Comparison of ENCODE assay signal across 8 cellular contexts in genomic region chr5:40797273-40798011, GRCh38. TPM values are rescaled to one million over a fixed set of nuclear protein-coding genes. Genes with fewer than 3 reads are reported as not detected.
DNase-seq lines count a peak whose midpoint lies in the region; ATAC-seq and TF ChIP-seq lines count a peak whose summit lies in the region.

No MANE protein-coding gene starts in this region.

- H3K9me3 ChIP-seq in HUES6 (ENCODE audit: control insufficient read depth, insufficient read depth, low read depth, low read length): no peaks in the 10 kb centered on the region
- H3K9me3 ChIP-seq in PC-9 (ENCODE audit: insufficient read depth, low read depth): no peaks in the 10 kb centered on the region
- no peaks in the 10 kb centered on the region for H3K9me3 ChIP-seq in esophagus squamous epithelium
- no peaks in the 10 kb centered on the region for H3K9me3 ChIP-seq in naive thymus-derived CD4-positive, alpha-beta T cell (ENCODE audit: control insufficient read depth in 2 of 3, low read length in 3 of 3)

- H3K4me1 Mint-ChIP-seq in activated T-cell treated with anti-CD3 and anti-CD28 coated beads, Interleukin-2, amount 50 U/mL, for 4 hours (ENCODE audit: low read depth): peaks cover 45% of the 10 kb centered on the region
- H3K4me1 Mint-ChIP-seq in naive thymus-derived CD4-positive, alpha-beta T cell: peaks cover 29 to 58% (median 48%) of the 10 kb centered on the region in 7 donors
- H3K4me1 Mint-ChIP-seq in stimulated activated effector memory CD8-positive, alpha-beta T cell treated with anti-CD3 and anti-CD28 coated beads, Interleukin-12 subunit alpha, Interleukin-12 subunit beta, amount 100 ng/mL, for 72 hours: peaks cover 31% of the 10 kb centered on the region

- DNase-seq in COLO668 (lab: John Stamatoyannopoulos, UW; ENCODE audit: unreplicated experiment) (peak; percentile 84), PC-9 (peak; percentile 61 to 89), esophagus squamous epithelium (lab: John Stamatoyannopoulos, UW) (no peak)
- peak; percentile 70 for DNase-seq in activated T-cell treated with anti-CD3 and anti-CD28 coated beads, Interleukin-2, amount 50 U/mL, for 4 hours
- DNase-seq in naive thymus-derived CD4-positive, alpha-beta T cell: peak; percentile 56 to 78 (median 71)
- DNase-seq in stimulated activated effector memory CD8-positive, alpha-beta T cell treated with anti-CD3 and anti-CD28 coated beads, Interleukin-12 subunit alpha, Interleukin-12 subunit beta, amount 100 ng/mL, for 72 hours (ENCODE audit: low spot score in 2 of 2): peak; percentile 59 to 89

- H3K4me1 ChIP-seq in HUES6 (ENCODE audit: control insufficient read depth, insufficient read depth, low read length) (peaks cover 12% of the 10 kb centered on the region), PC-9 (replicated peaks; ENCODE audit: insufficient read depth) (peaks cover 29% of the 10 kb centered on the region), esophagus squamous epithelium (peaks cover 0 to 56% (median 26%) of the 10 kb centered on the region in 3 donors)
- H3K4me1 ChIP-seq in naive thymus-derived CD4-positive, alpha-beta T cell (ENCODE audit: control insufficient read depth in 2 of 2, insufficient read depth in 2 of 2, low read length in 2 of 2): peaks cover 12 to 19% of the 10 kb centered on the region in 2 donors

- POLR2A ChIA-PET in PC-9 (lab: Charles Lee; ENCODE audit: unreplicated experiment): interaction anchor here (0.6 to 1.2 kb wide), 2 partner anchors 34 to 1954 kb away, joined by 4 to 24 read pairs; no protein-coding TSS in a partner anchor
- POLR2A ChIA-PET in naive thymus-derived CD4-positive, alpha-beta T cell (lab: Charles Lee): interaction anchor here (1.0 kb wide), 2 partner anchors 10 to 44 kb away, joined by 3 read pairs; partner anchors contain the start of gene CARD6

- peak overlapping the region; percentile 97 for H3K9ac ChIP-seq in HUES6 (ENCODE audit: low read length)

- H3K27me3 ChIP-seq in HUES6 (ENCODE audit: control insufficient read depth, insufficient read depth, low read length): no peaks in the 10 kb centered on the region
- no peaks in the 10 kb centered on the region for H3K27me3 ChIP-seq in PC-9 (ENCODE audit: insufficient read depth, low read depth)
- H3K27me3 ChIP-seq in esophagus squamous epithelium: no peaks in the 10 kb centered on the region
- no peaks in the 10 kb centered on the region for H3K27me3 ChIP-seq in naive thymus-derived CD4-positive, alpha-beta T cell (ENCODE audit: control insufficient read depth in 2 of 2, insufficient read depth in 2 of 2, low read length in 2 of 2)

- ATAC-seq in GM21526 (IDR thresholded peaks at IDR 0.05; ENCODE audit: low FRiP score, unreplicated experiment): peak; percentile 41
- peak; percentile 45 to 49 for ATAC-seq in activated T-cell treated with anti-CD3 and anti-CD28 coated beads, Interleukin-2, amount 50 U/mL, for 4 hours
- ATAC-seq in naive thymus-derived CD4-positive, alpha-beta T cell: peak; percentile 38
- ATAC-seq in stimulated activated effector memory CD8-positive, alpha-beta T cell treated with anti-CD3 and anti-CD28 coated beads, Interleukin-12 subunit alpha, Interleukin-12 subunit beta, amount 100 ng/mL, for 72 hours: peak; percentile 73

- TSS peak; percentile 26 for BruUV-seq in PC-9 (replicated peaks; lab: Mats Ljungman, UMichigan)

- H2AFZ ChIP-seq in PC-9: peak overlapping the region; percentile 96

- no peaks in the 10 kb centered on the region for H3K9me3 Mint-ChIP-seq in activated T-cell treated with anti-CD3 and anti-CD28 coated beads, Interleukin-2, amount 50 U/mL, for 4 hours
- no peaks in the 10 kb centered on the region for H3K9me3 Mint-ChIP-seq in naive thymus-derived CD4-positive, alpha-beta T cell
- no peaks in the 10 kb centered on the region for H3K9me3 Mint-ChIP-seq in stimulated activated effector memory CD8-positive, alpha-beta T cell treated with anti-CD3 and anti-CD28 coated beads, Interleukin-12 subunit alpha, Interleukin-12 subunit beta, amount 100 ng/mL, for 72 hours

- peaks cover 65% of the 10 kb centered on the region for H3K79me2 ChIP-seq in PC-9 (ENCODE audit: low read depth)

- TF ChIP-seq CTCF in PC-9 (conservative IDR thresholded peaks at IDR 0.05) (no peak), esophagus squamous epithelium (IDR thresholded peaks at IDR 0.05) (no peak)

- peak overlapping the region; percentile 88 for H3K4me3 Mint-ChIP-seq in activated T-cell treated with anti-CD3 and anti-CD28 coated beads, Interleukin-2, amount 50 U/mL, for 4 hours
- H3K4me3 Mint-ChIP-seq in naive thymus-derived CD4-positive, alpha-beta T cell: peak overlapping the region; percentile 86 to 95 (median 94)
- H3K4me3 Mint-ChIP-seq in stimulated activated effector memory CD8-positive, alpha-beta T cell treated with anti-CD3 and anti-CD28 coated beads, Interleukin-12 subunit alpha, Interleukin-12 subunit beta, amount 100 ng/mL, for 72 hours: peak overlapping the region; percentile 78

- H3K9me2 ChIP-seq in PC-9 (ENCODE audit: insufficient read depth): no peaks in the 10 kb centered on the region; the same call in 1 of the 2 replicates

- H4K20me1 ChIP-seq in PC-9 (ENCODE audit: insufficient read depth): peaks cover 44% of the 10 kb centered on the region

- H3F3A ChIP-seq in PC-9 (ENCODE audit: insufficient read depth, low read depth): peaks cover 25% of the 10 kb centered on the region

- H3K27ac Mint-ChIP-seq in naive thymus-derived CD4-positive, alpha-beta T cell: peak overlapping the region; percentile 74 to 96 (median 94)
- H3K27ac Mint-ChIP-seq in stimulated activated effector memory CD8-positive, alpha-beta T cell treated with anti-CD3 and anti-CD28 coated beads, Interleukin-12 subunit alpha, Interleukin-12 subunit beta, amount 100 ng/mL, for 72 hours: peak overlapping the region; percentile 86

- H3K36me3 Mint-ChIP-seq in activated T-cell treated with anti-CD3 and anti-CD28 coated beads, Interleukin-2, amount 50 U/mL, for 4 hours (ENCODE audit: insufficient read depth): peaks cover 13% of the 10 kb centered on the region
- H3K36me3 Mint-ChIP-seq in naive thymus-derived CD4-positive, alpha-beta T cell: peaks cover 0 to 23% (median 0%) of the 10 kb centered on the region in 5 donors
- H3K36me3 Mint-ChIP-seq in stimulated activated effector memory CD8-positive, alpha-beta T cell treated with anti-CD3 and anti-CD28 coated beads, Interleukin-12 subunit alpha, Interleukin-12 subunit beta, amount 100 ng/mL, for 72 hours: peaks cover 43% of the 10 kb centered on the region

- WGBS in esophagus squamous epithelium, 2 donors: 0 to 3% methylated on average over 15 to 24 of the region's 56 CpGs

- CTCF ChIA-PET in PC-9 (lab: Charles Lee): interaction anchor here (0.5 to 1.4 kb wide), 6 partner anchors 16 to 1013 kb away, joined by 3 to 20 read pairs (median 4); partner anchors contain the start of gene RPL37
- CTCF ChIA-PET in naive thymus-derived CD4-positive, alpha-beta T cell (lab: Charles Lee): interaction anchor here (0.7 kb wide), 1 partner anchor 1160 kb away, joined by 3 read pairs; no protein-coding TSS in a partner anchor

- peak overlapping the region; percentile 94 for H3K4me2 ChIP-seq in PC-9

- H3K27me3 Mint-ChIP-seq in activated T-cell treated with anti-CD3 and anti-CD28 coated beads, Interleukin-2, amount 50 U/mL, for 4 hours (ENCODE audit: low read depth): no peaks in the 10 kb centered on the region
- H3K27me3 Mint-ChIP-seq in naive thymus-derived CD4-positive, alpha-beta T cell: peaks cover 0 to 15% (median 0%) of the 10 kb centered on the region in 5 donors

- H3K4me3 ChIP-seq in HUES6 (ENCODE audit: low read depth, low read length): peak overlapping the region; percentile 97
- H3K4me3 ChIP-seq in PC-9: peak overlapping the region; percentile 99
- peak overlapping the region; percentile 63 to 100 (median 94) for H3K4me3 ChIP-seq in esophagus squamous epithelium
- H3K4me3 ChIP-seq in naive thymus-derived CD4-positive, alpha-beta T cell (ENCODE audit: low read length): peak overlapping the region; percentile 65

- intact Hi-C loops in PC-9 (cut with micrococcal nuclease; ENCODE audit: unreplicated experiment): loop anchor here (1.0 kb wide), 2 partner anchors 38 to 42 kb away; partner anchors contain the start of genes RPL37 and TTC33
- intact Hi-C loops in esophagus squamous epithelium (cut with DNase I): no loop called here
- intact Hi-C loops in naive thymus-derived CD4-positive, alpha-beta T cell (cut with micrococcal nuclease): loop anchor here (1.0 to 2.0 kb wide), 8 partner anchors 17 to 1128 kb away; partner anchors contain the start of genes RIMOC1 (in 2 of the 2), RPL37 (in 2 of the 2), TTC33 (in 2 of the 2) and FBXO4 (in 1 of the 2)

- no peak for TF ChIP-seq POLR2A in esophagus squamous epithelium (IDR thresholded peaks at IDR 0.05)

- peak overlapping the region; percentile 90; the same call in 1 of the 2 replicates for H3K27ac ChIP-seq in HUES6 (ENCODE audit: low read depth, low read length)
- peak overlapping the region; percentile 72 for H3K27ac ChIP-seq in PC-9
- H3K27ac ChIP-seq in esophagus squamous epithelium: peak overlapping the region; percentile 92 to 97 (median 94)
- H3K27ac ChIP-seq in naive thymus-derived CD4-positive, alpha-beta T cell (ENCODE audit: low read depth, low read length): peak overlapping the region; percentile 91

- H3K36me3 ChIP-seq in HUES6 (ENCODE audit: control insufficient read depth, insufficient read depth, low read length) (peaks cover 6% of the 10 kb centered on the region; the same call in 1 of the 2 replicates), PC-9 (ENCODE audit: low read depth) (peaks cover 6% of the 10 kb centered on the region; the same call in 1 of the 2 replicates), esophagus squamous epithelium (no peaks in the 10 kb centered on the region)
- H3K36me3 ChIP-seq in naive thymus-derived CD4-positive, alpha-beta T cell (ENCODE audit: control insufficient read depth in 2 of 3, insufficient read depth in 3 of 3, low read length in 3 of 3): no peaks in the 10 kb centered on the region

RNA-seq across cellular contexts. Expression of gene PRKAA1, which starts 0.7 kb away (rescaled TPM):
- total RNA-seq in PC-9 (2021) (155 and 178 TPM in 2 replicates), esophagus squamous epithelium (10 to 100 TPM; 32.0 to 61.9 (median 51.9) TPM)
- total RNA-seq in activated T-cell treated with anti-CD3 and anti-CD28 coated beads, Interleukin-2, amount 50 U/mL, for 4 hours: 10 to 100 TPM; 48.6 to 51.4 (median 50.3) TPM
- 100 to 1,000 TPM in 1 of 5 experiments, 10 to 100 TPM in 4; 65.5 to 103 (median 98.1) TPM for total RNA-seq in naive thymus-derived CD4-positive, alpha-beta T cell
- polyA plus RNA-seq in naive thymus-derived CD4-positive, alpha-beta T cell: 10 to 100 TPM; 38.3 to 49.2 TPM

RNA-seq across cellular contexts. Expression of gene RPL37, which starts 37.6 kb away (rescaled TPM):
- total RNA-seq in PC-9 (2021): 3,889 and 3,938 TPM in 2 replicates
- 1,000 to 10,000 TPM; 1,753 to 1,834 (median 1,793) TPM for total RNA-seq in activated T-cell treated with anti-CD3 and anti-CD28 coated beads, Interleukin-2, amount 50 U/mL, for 4 hours
- 100 to 1,000 TPM in 1 of 4 donors, 10 to 100 TPM in 3; 79.6 to 183 (median 88.2) TPM for total RNA-seq in esophagus squamous epithelium
- 1,000 to 10,000 TPM; 1,642 to 2,808 (median 2,710) TPM for total RNA-seq in naive thymus-derived CD4-positive, alpha-beta T cell
- polyA plus RNA-seq in naive thymus-derived CD4-positive, alpha-beta T cell: 1,000 to 10,000 TPM; 1,657 to 2,827 TPM

RNA-seq across cellular contexts. Expression of gene TTC33, which starts 41.7 kb away (rescaled TPM):
- total RNA-seq in PC-9 (2021) (29.4 and 30.2 TPM in 2 replicates), esophagus squamous epithelium (10 to 100 TPM in 1 of 4 donors, 1 to 10 TPM in 3; 5.0 to 12.6 (median 7.0) TPM)
- total RNA-seq in activated T-cell treated with anti-CD3 and anti-CD28 coated beads, Interleukin-2, amount 50 U/mL, for 4 hours: 10 to 100 TPM; 14.6 to 20.9 (median 15.9) TPM
- 10 to 100 TPM in 3 of 5 experiments, 1 to 10 TPM in 2; 7.0 to 17.2 (median 14.0) TPM for total RNA-seq in naive thymus-derived CD4-positive, alpha-beta T cell
- 10 to 100 TPM; 13.2 to 19.0 TPM for polyA plus RNA-seq in naive thymus-derived CD4-positive, alpha-beta T cell

RNA-seq across cellular contexts. Expression of gene CARD6, which starts 43.7 kb away (rescaled TPM):
- 10.8 and 16.1 TPM in 2 replicates for total RNA-seq in PC-9 (2021)
- total RNA-seq in activated T-cell treated with anti-CD3 and anti-CD28 coated beads, Interleukin-2, amount 50 U/mL, for 4 hours: 1 to 10 TPM in 1 of 3 donors, under 1 TPM in 2; 0.76 to 1.7 (median 0.84) TPM
- 10 to 100 TPM; 17.7 to 20.4 (median 19.2) TPM for total RNA-seq in esophagus squamous epithelium
- 1 to 10 TPM; 1.2 to 5.3 (median 2.9) TPM for total RNA-seq in naive thymus-derived CD4-positive, alpha-beta T cell
- polyA plus RNA-seq in naive thymus-derived CD4-positive, alpha-beta T cell: 1 to 10 TPM; 2.3 to 3.2 TPM

Comparison
In these comparisons a context has a peak if more than half of its experiments do, and no peak if none do; other contexts are left out.
1. RNA of gene RPL37, which starts 37.6 kb away (total RNA-seq): 3,889 to 3,938 TPM in PC-9, 1,642 to 2,808 TPM in naive thymus-derived CD4-positive, alpha-beta T cell and 1,753 to 1,834 TPM in activated T-cell treated with anti-CD3 and anti-CD28 coated beads, Interleukin-2, amount 50 U/mL, for 4 hours; 79.6 to 183 TPM in esophagus squamous epithelium; every median in the first group is over 4 times any median in the second.
2. Peak in every context shown above with its lines, with median percentiles within 50 percentile points of each other: ATAC-seq, H3K27ac ChIP-seq, H3K4me3 ChIP-seq and H3K4me3 Mint-ChIP-seq.